In the genomic region with DNA sequence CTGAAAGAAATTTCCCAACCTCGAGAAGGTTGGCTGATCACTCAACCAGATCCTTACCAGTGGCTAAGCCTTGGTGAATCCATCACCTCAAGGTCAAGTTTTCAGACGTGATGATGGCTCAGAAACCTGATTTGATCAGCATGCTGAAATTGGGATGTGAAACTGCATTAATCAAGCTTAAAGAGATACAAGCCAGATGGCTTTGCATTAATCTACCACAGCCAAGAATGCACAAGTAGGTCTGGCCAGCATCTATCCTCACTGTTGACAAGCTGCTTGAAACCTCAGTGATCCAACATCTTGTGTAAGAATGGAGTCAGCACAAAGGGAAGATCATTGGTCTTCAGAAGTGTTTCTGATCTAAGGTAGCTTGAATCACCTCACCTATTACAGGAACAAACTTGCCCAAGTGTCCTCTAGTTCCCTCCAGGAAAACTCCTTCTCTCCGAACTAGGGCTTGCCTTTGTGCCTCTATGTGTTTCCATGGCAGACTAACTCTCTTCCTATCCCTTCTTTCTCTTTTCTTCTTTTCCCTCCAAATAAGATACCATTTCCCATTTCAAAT, we compare ENCODE assay signal across 7 cellular contexts.
A peak's percentile ranks its signal among the peaks of the same experiment; 100 is the strongest.
DNase-seq lines count a peak whose midpoint lies in the region; ATAC-seq, FAIRE-seq and TF ChIP-seq lines count a peak whose summit lies in the region.
"Not testable (repeated sequence)": the region's sequence is repeated elsewhere in the genome, so short reads cannot be mapped to it uniquely, and the experiment has no call there.

No MANE protein-coding gene starts in this region.

- not testable (repeated sequence) for H3K36me3 Mint-ChIP-seq in glutamatergic neuron (ENCODE audit: unreplicated experiment)

- intact Hi-C loops in mammary epithelial cell (cut with micrococcal nuclease) = not testable (repeated sequence)

- peak overlapping the region; percentile 15 for H3K4me2 ChIP-seq in mammary epithelial cell (ENCODE audit: insufficient read depth, low read depth, low read length)

- H3K79me2 ChIP-seq in mammary epithelial cell (ENCODE audit: insufficient read depth, low read length) = not testable (repeated sequence)

- CTCF ChIA-PET in mammary epithelial cell (lab: Charles Lee; ENCODE audit: low non-redundant PET) = not testable (repeated sequence)

- H3K9me3 Mint-ChIP-seq in glutamatergic neuron (ENCODE audit: unreplicated experiment) = not testable (repeated sequence)

- H3K9ac ChIP-seq in mammary epithelial cell (ENCODE audit: insufficient read depth, low read length) = not testable (repeated sequence)

- not testable (repeated sequence) for H3K27ac ChIP-seq in mammary epithelial cell (ENCODE audit: insufficient read depth, low read depth, low read length)

- BruUV-seq in mammary epithelial cell (replicated peaks; lab: Mats Ljungman, UMichigan) = not testable (repeated sequence)

- in situ Hi-C loops in mammary epithelial cell (cut with MboI; ENCODE audit: low sequenced_read_pairs in 2 of 2) = not testable (repeated sequence)

- WGBS in mammary epithelial cell (ENCODE audit: low coverage, missing lambda C conversion rate) = 59% methylated on average over 3 of the region's 3 CpGs

- H3K4me1 Mint-ChIP-seq in glutamatergic neuron (ENCODE audit: low read depth, unreplicated experiment) = not testable (repeated sequence)

- dilution Hi-C loops in mammary epithelial cell (cut with HindIII; ENCODE audit: low sequenced_read_pairs) = not testable (repeated sequence)

- TF ChIP-seq CTCF in BE2C (IDR thresholded peaks at IDR 0.05; ENCODE audit: low read depth, low read length); mammary epithelial cell (conservative IDR thresholded peaks at IDR 0.05 in 1 of 2, IDR thresholded peaks at IDR 0.05 in 1 of 2; ENCODE audit: extremely low read depth in 1 of 2, insufficient read depth in 1 of 2, low read depth in 1 of 2, low read length in 2 of 2); glutamatergic neuron (IDR thresholded peaks at IDR 0.05; ENCODE audit: partially characterized antibody, unreplicated experiment): not testable (repeated sequence)

- H3K4me1 ChIP-seq in BE2C; mammary epithelial cell (ENCODE audit: insufficient read depth, low read length): not testable (repeated sequence)

- H3K27me3 Mint-ChIP-seq in glutamatergic neuron (ENCODE audit: unreplicated experiment) = not testable (repeated sequence)

- not testable (repeated sequence) for H2AFZ ChIP-seq in mammary epithelial cell (ENCODE audit: low read depth, low read length)

- not testable (repeated sequence) for H3K27me3 ChIP-seq in BE2C; mammary epithelial cell (ENCODE audit: insufficient read depth, low read length)

- not testable (repeated sequence) for H3K36me3 ChIP-seq in BE2C; mammary epithelial cell (ENCODE audit: insufficient read depth, low read length)

- FAIRE-seq in HTR-8/SVneo (lab: Jason Lieb, UNC) = peak; percentile 80

- DNase-seq in BE2C = peak; percentile 8
- not testable (repeated sequence) for DNase-seq in HTR-8/SVneo (ENCODE audit: insufficient read length, low spot score); glutamatergic neuron
- peak; percentile 56 for DNase-seq in NCI-H82 (lab: John Stamatoyannopoulos, UW)
- DNase-seq in mammary epithelial cell = peak; percentile 69

- H3K4me3 ChIP-seq in BE2C (ENCODE audit: low read depth, low read length); mammary epithelial cell (replicated peaks in 1 of 3; ENCODE audit: insufficient read depth in 1 of 3, low read depth in 2 of 3, low read length in 3 of 3): not testable (repeated sequence)

- not testable (repeated sequence) for H4K20me1 ChIP-seq in mammary epithelial cell (ENCODE audit: insufficient read depth, low read length)

- H3K4me3 Mint-ChIP-seq in glutamatergic neuron (ENCODE audit: unreplicated experiment) = not testable (repeated sequence)

- H3K27ac Mint-ChIP-seq in glutamatergic neuron (ENCODE audit: unreplicated experiment) = peak overlapping the region; percentile 13

- not testable (repeated sequence) for H3K9me3 ChIP-seq in BE2C; mammary epithelial cell (replicated peaks; ENCODE audit: insufficient read depth, low read length)

- ATAC-seq in GM18511 (IDR thresholded peaks at IDR 0.05; ENCODE audit: unreplicated experiment) = peak; percentile 50
- not testable (repeated sequence) for ATAC-seq in SK-N-SH treated with all-trans-retinoic acid at 6 μM for 48 hours

TF ChIP-seq in SK-N-SH treated with all-trans-retinoic acid at 6 μM for 48 hours, 23 proteins besides CTCF, POLR2A, EP300 and RAD21:
- TF ChIP-seq ISL1 (CRISPR knock-in tag; IDR thresholded peaks at IDR 0.05) = 0 out of 2 replicates have a peak, but pooled peaks have one; percentile 15
TF ChIP-seq in SK-N-SH treated with all-trans-retinoic acid at 6 μM for 48 hours: peak in this region for 1; not testable (repeated sequence) for 22.
